Comparison of ENCODE assay signal across 1 cellular context in genomic region chr6:42050011-42050896, GRCh38.
TF ChIP-seq lines count a peak whose summit lies in the region.

TSS of gene TAF8 (plus strand) at chr6:42050524. CDS start at chr6:42050542, 18 bp downstream.

TF ChIP-seq in HepG2, 621 proteins besides CTCF, POLR2A, EP300 and RAD21 (continued from another document and continues in another):
- no peak for TF ChIP-seq ATF4 (CRISPR knock-in tag; IDR thresholded peaks at IDR 0.05)
- no peak for TF ChIP-seq ZNF589 (CRISPR knock-in tag; conservative IDR thresholded peaks at IDR 0.05)
- peak; percentile 54; the same call in 1 of the 2 replicates for TF ChIP-seq KLF6 (CRISPR knock-in tag; IDR thresholded peaks at IDR 0.05)
- TF ChIP-seq NR2F1 (CRISPR knock-in tag; IDR thresholded peaks at IDR 0.05): peak; percentile 24 to 30; a peak in 1 of 4 replicates
- TF ChIP-seq NR3C1 (CRISPR knock-in tag; IDR thresholded peaks at IDR 0.05): no peak
- peak; percentile 71 for TF ChIP-seq ELF1 (CRISPR knock-in tag; IDR thresholded peaks at IDR 0.05)
- TF ChIP-seq FOXO4 (CRISPR knock-in tag; conservative IDR thresholded peaks at IDR 0.05): no peak
- 0 out of 2 replicates have a peak, but pooled peaks have one; percentile 41 for TF ChIP-seq RNF2 (conservative IDR thresholded peaks at IDR 0.05; ENCODE audit: low read depth)
- TF ChIP-seq RFXAP (CRISPR knock-in tag; IDR thresholded peaks at IDR 0.05; ENCODE audit: borderline replicate concordance): peak; percentile 88; the same call in 1 of the 2 replicates
- TF ChIP-seq HOXD1 (CRISPR knock-in tag; IDR thresholded peaks at IDR 0.05): 0 out of 2 replicates have a peak, but pooled peaks have one; percentile 44
- peak; percentile 74; the same call in 1 of the 2 replicates for TF ChIP-seq ZBTB34 (CRISPR knock-in tag; IDR thresholded peaks at IDR 0.05)
- TF ChIP-seq ZNF501 (CRISPR knock-in tag; IDR thresholded peaks at IDR 0.05): peak; percentile 82
- peak; percentile 96 for TF ChIP-seq ZNF335 (CRISPR knock-in tag; IDR thresholded peaks at IDR 0.05)
- peak; percentile 23; the same call in 1 of the 2 replicates for TF ChIP-seq ZNF660 (CRISPR knock-in tag; IDR thresholded peaks at IDR 0.05; ENCODE audit: borderline replicate concordance, low read depth)
- TF ChIP-seq ELF3 (CRISPR knock-in tag; IDR thresholded peaks at IDR 0.05): peak; percentile 32; the same call in 1 of the 2 replicates
- TF ChIP-seq E2F5 (CRISPR knock-in tag; conservative IDR thresholded peaks at IDR 0.05): peak; percentile 61; the same call in 1 of the 2 replicates
- peak; percentile 75 for TF ChIP-seq ISL2 (CRISPR knock-in tag; IDR thresholded peaks at IDR 0.05)
- no peak for TF ChIP-seq ZC3H4 (CRISPR knock-in tag; IDR thresholded peaks at IDR 0.05; ENCODE audit: borderline replicate concordance)
- TF ChIP-seq NBN (conservative IDR thresholded peaks at IDR 0.05): no peak
- no peak for TF ChIP-seq SP1 (IDR thresholded peaks at IDR 0.05)
- TF ChIP-seq SP1 (CRISPR knock-in tag; IDR thresholded peaks at IDR 0.05): peak; percentile 64; the same call in 1 of the 2 replicates
- no peak for TF ChIP-seq ZNF496 (CRISPR knock-in tag; IDR thresholded peaks at IDR 0.05; ENCODE audit: insufficient replicate concordance)
- TF ChIP-seq CREB3 (CRISPR knock-in tag; IDR thresholded peaks at IDR 0.05): peak; percentile 46; the same call in 1 of the 2 replicates
- no peak for TF ChIP-seq KDM1A (CRISPR knock-in tag; IDR thresholded peaks at IDR 0.05)
- TF ChIP-seq CCDC6 (CRISPR knock-in tag; IDR thresholded peaks at IDR 0.05): peak; percentile 92
- TF ChIP-seq PTBP1 (IDR thresholded peaks at IDR 0.05; ENCODE audit: low read depth, low read length, poor library complexity, severe bottlenecking): peak; percentile 87
- TF ChIP-seq KLF13 (CRISPR knock-in tag; IDR thresholded peaks at IDR 0.05): no peak
- TF ChIP-seq MLX (CRISPR knock-in tag; IDR thresholded peaks at IDR 0.05): no peak
- TF ChIP-seq TBL1XR1 (IDR thresholded peaks at IDR 0.05; ENCODE audit: borderline replicate concordance, low read length, partially characterized antibody): peak; percentile 15
- peak; percentile 75 for TF ChIP-seq TCF7 (IDR thresholded peaks at IDR 0.05; ENCODE audit: low read depth)
- peak; percentile 87 for TF ChIP-seq ZNF605 (CRISPR knock-in tag; IDR thresholded peaks at IDR 0.05)
- TF ChIP-seq ZNF777 (CRISPR knock-in tag; IDR thresholded peaks at IDR 0.05): 0 out of 2 replicates have a peak, but pooled peaks have one; percentile 43
- no peak for TF ChIP-seq USF2 (IDR thresholded peaks at IDR 0.05; ENCODE audit: low read depth, low read length)
- peak; percentile 84; the same call in 1 of the 2 replicates for TF ChIP-seq USF2 (CRISPR knock-in tag; IDR thresholded peaks at IDR 0.05; ENCODE audit: borderline replicate concordance)
- TF ChIP-seq ZFAT (CRISPR knock-in tag; conservative IDR thresholded peaks at IDR 0.05): 0 out of 2 replicates have a peak, but pooled peaks have one; percentile 37
- peak; percentile 87 for TF ChIP-seq ZNF124 (CRISPR knock-in tag; IDR thresholded peaks at IDR 0.05)
- TF ChIP-seq ZNF543 (CRISPR knock-in tag; IDR thresholded peaks at IDR 0.05): peak; percentile 89; the same call in 1 of the 2 replicates
- peak; percentile 87 for TF ChIP-seq MLXIP (CRISPR knock-in tag; IDR thresholded peaks at IDR 0.05; ENCODE audit: borderline replicate concordance)
- no peak for TF ChIP-seq ZNF788 (CRISPR knock-in tag; IDR thresholded peaks at IDR 0.05; ENCODE audit: borderline replicate concordance)
- no peak for TF ChIP-seq ZNF7 (CRISPR knock-in tag; IDR thresholded peaks at IDR 0.05)
- no peak for TF ChIP-seq TBX3 (IDR thresholded peaks at IDR 0.05; ENCODE audit: borderline replicate concordance)
- TF ChIP-seq HNF1A (IDR thresholded peaks at IDR 0.05; ENCODE audit: low read depth): peak; percentile 32; the same call in 1 of the 2 replicates
- peak; percentile 70; the same call in 1 of the 2 replicates for TF ChIP-seq HNF1A (CRISPR knock-in tag; IDR thresholded peaks at IDR 0.05; ENCODE audit: borderline replicate concordance)
- no peak for TF ChIP-seq RCOR2 (CRISPR knock-in tag; IDR thresholded peaks at IDR 0.05)
- peak; percentile 12; the same call in 1 of the 2 replicates for TF ChIP-seq FOXA3 (CRISPR knock-in tag; IDR thresholded peaks at IDR 0.05)
- TF ChIP-seq ZNF432 (CRISPR knock-in tag; IDR thresholded peaks at IDR 0.05; ENCODE audit: borderline replicate concordance): no peak
- peak; percentile 92 for TF ChIP-seq MYPOP (CRISPR knock-in tag; IDR thresholded peaks at IDR 0.05)
- no peak for TF ChIP-seq NFIB (CRISPR knock-in tag; IDR thresholded peaks at IDR 0.05; ENCODE audit: borderline replicate concordance)
- no peak for TF ChIP-seq LCORL (IDR thresholded peaks at IDR 0.05)
- TF ChIP-seq LCORL (CRISPR knock-in tag; IDR thresholded peaks at IDR 0.05): 0 out of 2 replicates have a peak, but pooled peaks have one; percentile 30
